Comparison of ENCODE assay signal across 14 cellular contexts in the genomic region with DNA sequence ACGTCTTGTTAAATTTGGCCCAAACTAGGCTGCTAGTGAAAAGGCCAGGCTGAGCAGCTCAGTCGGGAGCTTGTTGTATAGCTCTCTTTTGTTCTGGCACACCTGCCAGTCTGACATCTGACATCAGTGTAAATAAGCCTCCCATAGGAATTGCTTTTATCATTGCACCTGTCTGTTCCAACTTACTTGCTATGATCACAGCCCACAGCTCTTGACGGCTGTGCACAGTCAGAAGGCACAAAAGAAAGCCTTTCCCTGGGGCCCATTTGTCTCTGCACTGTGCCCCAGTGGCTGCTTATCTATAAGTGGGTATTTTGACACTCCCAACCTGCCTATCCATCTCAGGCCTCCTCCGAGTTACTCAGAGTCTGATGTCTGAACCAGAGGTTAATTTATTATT.
A peak's percentile ranks its signal among the peaks of the same experiment; 100 is the strongest.
DNase-seq lines count a peak whose midpoint lies in the region; ATAC-seq and TF ChIP-seq lines count a peak whose summit lies in the region.
"Had no signal": no experiment of that assay in that cellular context is flagged by ENCODE, and none has a peak within 500 bp of the region (broad histone marks: within the 10 kb centered on the region; RNA-seq: fewer than 3 reads in every experiment).

No MANE protein-coding gene starts in this region.

- peak; percentile 58 to 61 for DNase-seq in Caco-2
- DNase-seq in NCI-H1436 (lab: John Stamatoyannopoulos, UW) = peak; percentile 99
- DNase-seq in NCI-H2227 (lab: John Stamatoyannopoulos, UW; ENCODE audit: unreplicated experiment) = peak; percentile 84
- peak; percentile 22 for DNase-seq in SW480 (ENCODE audit: low spot score)
- no peak for DNase-seq in stimulated activated CD4-positive, alpha-beta T cell treated with anti-CD3 and anti-CD28 coated beads, Interleukin-2, amount 100 ng/mL, for 24 hours
- DNase-seq in central memory CD4-positive, alpha-beta T cell = no peak
- no peak for DNase-seq in chondrocyte (ENCODE audit: low spot score)
- DNase-seq: activated effector memory CD4-positive, alpha-beta T cell treated with Interleukin-2 at 50 U/mL for 16 hours; Calu3; NCI-H226; nephron progenitor cell had no signal

- H3K27me3 Mint-ChIP-seq in Caco-2 (ENCODE audit: insufficient read depth, unreplicated experiment) (no peaks in the 10 kb centered on the region), chondrocyte (ENCODE audit: low read depth) (no peaks in the 10 kb centered on the region)

- H3K4me3 ChIP-seq in Caco-2 (ENCODE audit: low read depth, low read length) = no peak overlapping the region
- H3K4me3 ChIP-seq: K562 had no signal

- no peaks in the 10 kb centered on the region for H3K36me3 ChIP-seq in Caco-2 (ENCODE audit: control insufficient read depth, insufficient read depth, low read length)

- no peaks in the 10 kb centered on the region for H3K9me3 Mint-ChIP-seq in Caco-2 (ENCODE audit: unreplicated experiment)
- no peaks in the 10 kb centered on the region for H3K9me3 Mint-ChIP-seq in chondrocyte (ENCODE audit: low read depth)

- TF ChIP-seq CTCF in Caco-2 (IDR thresholded peaks at IDR 0.05; ENCODE audit: insufficient read depth in 1 of 2, low read depth in 1 of 2, low read length in 1 of 2, severe bottlenecking in 1 of 2, unreplicated experiment in 1 of 2) (no peak), chondrocyte (IDR thresholded peaks at IDR 0.05) (no peak)

- H3K4me3 Mint-ChIP-seq in Caco-2 (ENCODE audit: unreplicated experiment) (no peak overlapping the region), chondrocyte (ENCODE audit: unreplicated experiment) (no peak overlapping the region)
- H3K4me3 Mint-ChIP-seq: nephron progenitor cell, WTC11 had no signal

- H3K4me1 Mint-ChIP-seq in Caco-2 (ENCODE audit: low read depth, unreplicated experiment) = no peaks in the 10 kb centered on the region
- peaks cover 46% of the 10 kb centered on the region for H3K4me1 Mint-ChIP-seq in chondrocyte (ENCODE audit: low read depth)

- no TSS peak for BruUV-seq in Caco-2 (replicated peaks; lab: Mats Ljungman, UMichigan)

- peaks cover 18% of the 10 kb centered on the region for H3K4me1 ChIP-seq in Caco-2

- H3K36me3 Mint-ChIP-seq in Caco-2 (ENCODE audit: insufficient read depth, unreplicated experiment) (no peaks in the 10 kb centered on the region), chondrocyte (ENCODE audit: low read depth) (no peaks in the 10 kb centered on the region)
- H3K36me3 Mint-ChIP-seq: WTC11 had no signal

- intact Hi-C loops in Caco-2 (cut with micrococcal nuclease; ENCODE audit: unreplicated experiment) = loop anchor here (1.0 kb wide), 1 partner anchor 46 kb away; no protein-coding TSS in a partner anchor

- no peak for ATAC-seq in HG02870 (IDR thresholded peaks at IDR 0.05; ENCODE audit: unreplicated experiment)
- ATAC-seq: K562, WTC11 had no signal

- H3K27me3 ChIP-seq in Caco-2 (replicated peaks; ENCODE audit: control insufficient read depth, insufficient read depth, low read length) = no peaks in the 10 kb centered on the region

- H3K27ac Mint-ChIP-seq in Caco-2 (ENCODE audit: unreplicated experiment) = peak overlapping the region; percentile 45
- no peak overlapping the region for H3K27ac Mint-ChIP-seq in chondrocyte (ENCODE audit: unreplicated experiment)
- H3K27ac Mint-ChIP-seq: nephron progenitor cell, WTC11 had no signal

- no peaks in the 10 kb centered on the region for H3K9me3 ChIP-seq in Caco-2

- POLR2A ChIA-PET in Caco-2 (lab: Charles Lee) = no interaction called here

- CTCF ChIA-PET in Caco-2 (lab: Charles Lee) = no interaction called here

Comparison
In these comparisons a context has a peak if more than half of its experiments do, and no peak if none do; other contexts are left out.
1. DNase-seq: peak in Caco-2 (2 of 2), NCI-H1436 (single experiment), NCI-H2227 (single experiment) and SW480 (single experiment); none in stimulated activated CD4-positive, alpha-beta T cell treated with anti-CD3 and anti-CD28 coated beads, Interleukin-2, amount 100 ng/mL, for 24 hours (0 of 2), central memory CD4-positive, alpha-beta T cell (single experiment) and chondrocyte (single experiment).